In genomic region chr1:204688776-204689175, GRCh38 we compare ENCODE assay signal across 39 cellular contexts. TPM values are rescaled to one million over a fixed set of nuclear protein-coding genes. Genes with fewer than 3 reads are reported as not detected.
"Had no signal": no experiment of that assay in that cellular context is flagged by ENCODE, and none has a peak within 500 bp of the region (broad histone marks: within the 10 kb centered on the region; RNA-seq: fewer than 3 reads in every experiment).

No MANE protein-coding gene starts in this region.

- H3K9me3 Mint-ChIP-seq: activated naive CD4-positive, alpha-beta T cell treated with anti-CD3 and anti-CD28 coated beads for 36 hours; activated naive CD4-positive, alpha-beta T cell treated with anti-CD3 and anti-CD28 coated beads, Interleukin-2, amount 10 ng/mL, durations not matched to agents 7 days and 5 days; activated naive CD4-positive, alpha-beta T cell treated with anti-CD3 and anti-CD28 coated beads, Interleukin-2, amount 50 U/mL, for 24 hours; activated naive CD4-positive, alpha-beta T cell treated with anti-CD3 and anti-CD28 coated beads, Interleukin-2, amount 50 U/mL, for 72 hours; activated naive CD8-positive, alpha-beta T cell treated with anti-CD3 and anti-CD28 coated beads for 36 hours; activated naive CD8-positive, alpha-beta T cell treated with anti-CD3 and anti-CD28 coated beads, Interleukin-2, amount 10 ng/mL, durations not matched to agents 7 days and 5 days; activated naive CD8-positive, alpha-beta T cell treated with anti-CD3 and anti-CD28 coated beads, Interleukin-2, amount 50 U/mL, for 24 hours; activated T-cell treated with anti-CD3 and anti-CD28 coated beads, Interleukin-2, amount 50 U/mL, for 24 hours; activated T-cell treated with anti-CD3 and anti-CD28 coated beads, Interleukin-2, amount 50 U/mL, for 4 hours; activated T-cell treated with anti-CD3 and anti-CD28 coated beads, Interleukin-2, amount 50 U/mL, for 72 hours; activated T-helper 1 cell treated with anti-CD3 and anti-CD28 coated beads, Interleukin-12 subunit alpha, Interleukin-12 subunit beta, Interleukin-2, Interleukin-4 antibody, amounts not matched to agents 30 ng/mL and 10 ng/mL and 1 ng/mL, durations not matched to agents 14 hours and 24 hours and 36 hours; activated T-helper 17 cell treated with anti-CD3 and anti-CD28 coated beads, Interleukin-2, amount 50 U/mL, for 72 hours; activated T-helper 2 cell treated with anti-CD3 and anti-CD28 coated beads, Interferon-gamma antibody, Interleukin-2, Interleukin-4, amounts not matched to agents 10 μg/mL and 5 μg/mL and 100 μg/mL, durations not matched to agents 14 hours and 24 hours and 36 hours; central memory CD8-positive, alpha-beta T cell had no signal

- H3K27me3 ChIP-seq: ascending aorta, body of pancreas, breast epithelium had no signal

- H3K4me1 Mint-ChIP-seq: activated T-helper 17 cell treated with anti-CD3 and anti-CD28 coated beads, Interleukin-2, amount 50 U/mL, for 72 hours; central memory CD8-positive, alpha-beta T cell had no signal

- H3K4me3 ChIP-seq: adrenal gland, ascending aorta, body of pancreas, breast epithelium, cardiac muscle cell had no signal

- H3K4me1 ChIP-seq: ascending aorta had no signal

- H3K27ac ChIP-seq: adrenal gland, ascending aorta, body of pancreas, brain microvascular endothelial cell, breast epithelium, cardiac muscle cell had no signal

- H3K27ac Mint-ChIP-seq: activated naive CD4-positive, alpha-beta T cell treated with anti-CD3 and anti-CD28 coated beads for 36 hours; activated naive CD4-positive, alpha-beta T cell treated with anti-CD3 and anti-CD28 coated beads, Interleukin-2, amount 10 ng/mL, durations not matched to agents 7 days and 5 days; activated naive CD4-positive, alpha-beta T cell treated with anti-CD3 and anti-CD28 coated beads, Interleukin-2, amount 50 U/mL, for 24 hours; activated naive CD4-positive, alpha-beta T cell treated with anti-CD3 and anti-CD28 coated beads, Interleukin-2, amount 50 U/mL, for 72 hours; activated naive CD8-positive, alpha-beta T cell; activated naive CD8-positive, alpha-beta T cell treated with anti-CD3 and anti-CD28 coated beads for 36 hours; activated naive CD8-positive, alpha-beta T cell treated with anti-CD3 and anti-CD28 coated beads, Interleukin-2, amount 10 ng/mL, durations not matched to agents 7 days and 5 days; activated naive CD8-positive, alpha-beta T cell treated with anti-CD3 and anti-CD28 coated beads, Interleukin-2, amount 50 U/mL, for 24 hours; activated T-cell treated with anti-CD3 and anti-CD28 coated beads, Interleukin-2, amount 50 U/mL, for 24 hours; activated T-cell treated with anti-CD3 and anti-CD28 coated beads, Interleukin-2, amount 50 U/mL, for 72 hours; activated T-helper 1 cell treated with anti-CD3 and anti-CD28 coated beads, Interleukin-12 subunit alpha, Interleukin-12 subunit beta, Interleukin-2, Interleukin-4 antibody, amounts not matched to agents 30 ng/mL and 10 ng/mL and 1 ng/mL, durations not matched to agents 14 hours and 24 hours and 36 hours; activated T-helper 17 cell treated with anti-CD3 and anti-CD28 coated beads, Interleukin-2, amount 50 U/mL, for 72 hours; activated T-helper 2 cell treated with anti-CD3 and anti-CD28 coated beads, Interferon-gamma antibody, Interleukin-2, Interleukin-4, amounts not matched to agents 10 μg/mL and 5 μg/mL and 100 μg/mL, durations not matched to agents 14 hours and 24 hours and 36 hours had no signal

- H3K9me3 ChIP-seq: adrenal gland, ascending aorta, body of pancreas, breast epithelium had no signal

- H3K36me3 Mint-ChIP-seq: activated naive CD4-positive, alpha-beta T cell treated with anti-CD3 and anti-CD28 coated beads, Interleukin-2, amount 10 ng/mL, durations not matched to agents 7 days and 5 days; activated naive CD4-positive, alpha-beta T cell treated with anti-CD3 and anti-CD28 coated beads, Interleukin-2, amount 50 U/mL, for 24 hours; activated naive CD4-positive, alpha-beta T cell treated with anti-CD3 and anti-CD28 coated beads, Interleukin-2, amount 50 U/mL, for 72 hours; activated naive CD8-positive, alpha-beta T cell; activated naive CD8-positive, alpha-beta T cell treated with anti-CD3 and anti-CD28 coated beads for 36 hours; activated naive CD8-positive, alpha-beta T cell treated with anti-CD3 and anti-CD28 coated beads, Interleukin-2, amount 10 ng/mL, durations not matched to agents 7 days and 5 days; brain had no signal

- DNase-seq: activated effector memory CD4-positive, alpha-beta T cell treated with anti-CD3 and anti-CD28 coated beads, Interleukin-2, amount 50 U/mL, for 16 hours; activated effector memory CD4-positive, alpha-beta T cell treated with Interleukin-2 at 50 U/mL for 16 hours; activated gamma-delta T cell; activated gamma-delta T cell treated with Interleukin-2 at 50 U/mL for 16 hours; activated naive CD4-positive, alpha-beta T cell; activated naive CD4-positive, alpha-beta T cell treated with anti-CD3 and anti-CD28 coated beads for 36 hours; activated naive CD4-positive, alpha-beta T cell treated with anti-CD3 and anti-CD28 coated beads, Interleukin-2, amount 10 ng/mL, durations not matched to agents 7 days and 5 days; activated naive CD4-positive, alpha-beta T cell treated with anti-CD3 and anti-CD28 coated beads, Interleukin-2, amount 50 U/mL, for 16 hours; activated naive CD4-positive, alpha-beta T cell treated with Interleukin-2 at 50 U/mL for 16 hours; activated naive CD8-positive, alpha-beta T cell treated with anti-CD3 and anti-CD28 coated beads for 36 hours; activated naive CD8-positive, alpha-beta T cell treated with anti-CD3 and anti-CD28 coated beads, Interleukin-2, amount 10 ng/mL, durations not matched to agents 7 days and 5 days; activated naive CD8-positive, alpha-beta T cell treated with anti-CD3 and anti-CD28 coated beads, Interleukin-2, amount 50 U/mL, for 24 hours; activated T-cell treated with anti-CD3 and anti-CD28 coated beads, Interleukin-2, amount 50 U/mL, for 1 hour; activated T-cell treated with anti-CD3 and anti-CD28 coated beads, Interleukin-2, amount 50 U/mL, for 24 hours; activated T-cell treated with anti-CD3 and anti-CD28 coated beads, Interleukin-2, amount 50 U/mL, for 4 hours; activated T-cell treated with anti-CD3 and anti-CD28 coated beads, Interleukin-2, amount 50 U/mL, for 48 hours; activated T-cell treated with anti-CD3 and anti-CD28 coated beads, Interleukin-2, amount 50 U/mL, for 72 hours; adrenal gland; amniotic stem cell; amygdala; anterior cingulate cortex; aorta; body of pancreas; brain microvascular endothelial cell; caudate nucleus; central memory CD4-positive, alpha-beta T cell; cerebellar nuclear complex had no signal

- ATAC-seq: activated naive CD4-positive, alpha-beta T cell treated with anti-CD3 and anti-CD28 coated beads, Interleukin-2, amount 50 U/mL, for 72 hours; activated naive CD8-positive, alpha-beta T cell treated with anti-CD3 and anti-CD28 coated beads, Interleukin-2, amount 50 U/mL, for 24 hours; activated T-cell treated with anti-CD3 and anti-CD28 coated beads, Interleukin-2, amount 50 U/mL, for 4 hours; activated T-cell treated with anti-CD3 and anti-CD28 coated beads, Interleukin-2, amount 50 U/mL, for 72 hours; activated T-helper 17 cell treated with anti-CD3 and anti-CD28 coated beads, Interleukin-2, amount 50 U/mL, for 72 hours; body of pancreas had no signal

- H3K36me3 ChIP-seq: adrenal gland, ascending aorta, brain microvascular endothelial cell, breast epithelium, cardiac muscle cell had no signal

- H3K4me3 Mint-ChIP-seq: activated naive CD4-positive, alpha-beta T cell treated with anti-CD3 and anti-CD28 coated beads for 36 hours; activated naive CD4-positive, alpha-beta T cell treated with anti-CD3 and anti-CD28 coated beads, Interleukin-2, amount 10 ng/mL, durations not matched to agents 7 days and 5 days; activated naive CD4-positive, alpha-beta T cell treated with anti-CD3 and anti-CD28 coated beads, Interleukin-2, amount 50 U/mL, for 24 hours; activated naive CD8-positive, alpha-beta T cell; activated naive CD8-positive, alpha-beta T cell treated with anti-CD3 and anti-CD28 coated beads for 36 hours; activated naive CD8-positive, alpha-beta T cell treated with anti-CD3 and anti-CD28 coated beads, Interleukin-2, amount 10 ng/mL, durations not matched to agents 7 days and 5 days; activated naive CD8-positive, alpha-beta T cell treated with anti-CD3 and anti-CD28 coated beads, Interleukin-2, amount 50 U/mL, for 24 hours; activated T-cell treated with anti-CD3 and anti-CD28 coated beads, Interleukin-2, amount 50 U/mL, for 24 hours; activated T-cell treated with anti-CD3 and anti-CD28 coated beads, Interleukin-2, amount 50 U/mL, for 4 hours; activated T-cell treated with anti-CD3 and anti-CD28 coated beads, Interleukin-2, amount 50 U/mL, for 72 hours; activated T-helper 1 cell treated with anti-CD3 and anti-CD28 coated beads, Interleukin-12 subunit alpha, Interleukin-12 subunit beta, Interleukin-2, Interleukin-4 antibody, amounts not matched to agents 30 ng/mL and 10 ng/mL and 1 ng/mL, durations not matched to agents 14 hours and 24 hours and 36 hours; activated T-helper 17 cell treated with anti-CD3 and anti-CD28 coated beads, Interleukin-2, amount 50 U/mL, for 72 hours; brain; central memory CD8-positive, alpha-beta T cell had no signal

RNA-seq across cellular contexts. Expression of gene LRRN2, which starts 3.2 kb away (rescaled TPM):
- total RNA-seq: activated naive CD4-positive, alpha-beta T cell treated with anti-CD3 and anti-CD28 coated beads for 36 hours; activated naive CD4-positive, alpha-beta T cell treated with anti-CD3 and anti-CD28 coated beads, Interleukin-2, amount 50 U/mL, for 72 hours; activated naive CD8-positive, alpha-beta T cell treated with anti-CD3 and anti-CD28 coated beads for 36 hours; activated naive CD8-positive, alpha-beta T cell treated with anti-CD3 and anti-CD28 coated beads, Interleukin-2, amount 10 ng/mL, durations not matched to agents 7 days and 5 days; activated T-cell treated with anti-CD3 and anti-CD28 coated beads, Interleukin-2, amount 50 U/mL, for 4 hours; activated T-cell treated with anti-CD3 and anti-CD28 coated beads, Interleukin-2, amount 50 U/mL, for 72 hours; activated T-helper 1 cell treated with anti-CD3 and anti-CD28 coated beads, Interleukin-12 subunit alpha, Interleukin-12 subunit beta, Interleukin-2, Interleukin-4 antibody, amounts not matched to agents 30 ng/mL and 10 ng/mL and 1 ng/mL, durations not matched to agents 14 hours and 24 hours and 36 hours; activated T-helper 17 cell treated with anti-CD3 and anti-CD28 coated beads, Interleukin-2, amount 50 U/mL, for 72 hours; activated T-helper 2 cell treated with anti-CD3 and anti-CD28 coated beads, Interferon-gamma antibody, Interleukin-2, Interleukin-4, amounts not matched to agents 10 μg/mL and 5 μg/mL and 100 μg/mL, durations not matched to agents 14 hours and 24 hours and 36 hours; bronchial epithelial cell had no signal
- polyA plus RNA-seq: aorta had no signal
